ENCODE assay signal across 1 cellular context in the genomic region with DNA sequence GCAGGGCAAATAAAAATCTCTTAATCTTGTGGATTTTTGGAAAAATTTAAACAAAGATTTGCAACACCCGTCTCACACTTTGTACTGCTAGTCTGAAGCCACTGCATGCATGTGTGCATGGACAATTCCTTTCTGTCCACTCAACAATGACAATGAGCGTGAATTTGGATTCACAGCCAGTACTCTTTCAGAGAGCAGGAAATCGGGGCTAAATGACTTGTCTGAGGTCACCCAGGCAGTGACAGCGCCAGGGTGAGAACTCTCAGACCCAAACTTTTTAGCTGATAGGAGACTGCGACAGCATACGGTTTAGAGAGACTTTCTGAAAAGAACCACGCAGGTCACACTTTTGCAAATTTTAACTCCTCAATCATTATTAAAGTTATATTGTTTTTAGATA.
TF ChIP-seq lines count a peak whose summit lies in the region.

No MANE protein-coding gene starts in this region.

TF ChIP-seq in GM23338, 12 proteins besides CTCF, POLR2A, EP300 and RAD21 (continued from another document):
- TF ChIP-seq, protein P1, sequence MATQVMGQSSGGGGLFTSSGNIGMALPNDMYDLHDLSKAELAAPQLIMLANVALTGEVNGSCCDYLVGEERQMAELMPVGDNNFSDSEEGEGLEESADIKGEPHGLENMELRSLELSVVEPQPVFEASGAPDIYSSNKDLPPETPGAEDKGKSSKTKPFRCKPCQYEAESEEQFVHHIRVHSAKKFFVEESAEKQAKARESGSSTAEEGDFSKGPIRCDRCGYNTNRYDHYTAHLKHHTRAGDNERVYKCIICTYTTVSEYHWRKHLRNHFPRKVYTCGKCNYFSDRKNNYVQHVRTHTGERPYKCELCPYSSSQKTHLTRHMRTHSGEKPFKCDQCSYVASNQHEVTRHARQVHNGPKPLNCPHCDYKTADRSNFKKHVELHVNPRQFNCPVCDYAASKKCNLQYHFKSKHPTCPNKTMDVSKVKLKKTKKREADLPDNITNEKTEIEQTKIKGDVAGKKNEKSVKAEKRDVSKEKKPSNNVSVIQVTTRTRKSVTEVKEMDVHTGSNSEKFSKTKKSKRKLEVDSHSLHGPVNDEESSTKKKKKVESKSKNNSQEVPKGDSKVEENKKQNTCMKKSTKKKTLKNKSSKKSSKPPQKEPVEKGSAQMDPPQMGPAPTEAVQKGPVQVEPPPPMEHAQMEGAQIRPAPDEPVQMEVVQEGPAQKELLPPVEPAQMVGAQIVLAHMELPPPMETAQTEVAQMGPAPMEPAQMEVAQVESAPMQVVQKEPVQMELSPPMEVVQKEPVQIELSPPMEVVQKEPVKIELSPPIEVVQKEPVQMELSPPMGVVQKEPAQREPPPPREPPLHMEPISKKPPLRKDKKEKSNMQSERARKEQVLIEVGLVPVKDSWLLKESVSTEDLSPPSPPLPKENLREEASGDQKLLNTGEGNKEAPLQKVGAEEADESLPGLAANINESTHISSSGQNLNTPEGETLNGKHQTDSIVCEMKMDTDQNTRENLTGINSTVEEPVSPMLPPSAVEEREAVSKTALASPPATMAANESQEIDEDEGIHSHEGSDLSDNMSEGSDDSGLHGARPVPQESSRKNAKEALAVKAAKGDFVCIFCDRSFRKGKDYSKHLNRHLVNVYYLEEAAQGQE (IDR thresholded peaks at IDR 0.05; ENCODE audit: unreplicated experiment): no peak
- no peak for TF ChIP-seq EZH2 (IDR thresholded peaks at IDR 0.05; ENCODE audit: low read depth, unreplicated experiment)
- no peak for TF ChIP-seq CREB1 (CRISPR knock-in tag; IDR thresholded peaks at IDR 0.05; ENCODE audit: low read depth)
- TF ChIP-seq POLR2AphosphoS5 (IDR thresholded peaks at IDR 0.05; ENCODE audit: low read depth): no peak
- TF ChIP-seq ZNF114 (CRISPR knock-in tag; IDR thresholded peaks at IDR 0.05): no peak
